8 cellular contexts compared by ENCODE assay signal in genomic region chr17:40122466-40122943, GRCh38. TPM values are rescaled to one million over a fixed set of nuclear protein-coding genes. Genes with fewer than 3 reads are reported as not detected.
DNase-seq lines count a peak whose midpoint lies in the region; ATAC-seq and TF ChIP-seq lines count a peak whose summit lies in the region.

No MANE protein-coding gene starts in this region.

- H3K27me3 ChIP-seq in BE2C (no peaks in the 10 kb centered on the region), sigmoid colon (no peaks in the 10 kb centered on the region)

- H3K4me3 Mint-ChIP-seq in IgD-negative memory B cell: peak overlapping the region in 3 of 4 donors; percentile 49 to 100 (median 95)
- H3K4me3 Mint-ChIP-seq in activated naive CD8-positive, alpha-beta T cell treated with anti-CD3 and anti-CD28 coated beads, Interleukin-2, amount 10 ng/mL, durations not matched to agents 7 days and 5 days: peak overlapping the region; percentile 58

- intact Hi-C loops in sigmoid colon (cut with DNase I): loop anchor here (2.0 kb wide), 1 partner anchor 18 kb away; the partner anchor contains the start of gene CASC3

- no peak for TF ChIP-seq POLR2A in sigmoid colon (IDR thresholded peaks at IDR 0.05)

- no peaks in the 10 kb centered on the region for H3K9me3 ChIP-seq in BE2C
- H3K9me3 ChIP-seq in sigmoid colon: no peaks in the 10 kb centered on the region

- H3K9me3 Mint-ChIP-seq in IgD-negative memory B cell: no peaks in the 10 kb centered on the region
- H3K9me3 Mint-ChIP-seq in activated naive CD8-positive, alpha-beta T cell treated with anti-CD3 and anti-CD28 coated beads, Interleukin-2, amount 10 ng/mL, durations not matched to agents 7 days and 5 days: no peaks in the 10 kb centered on the region

- H3K4me1 Mint-ChIP-seq in IgD-negative memory B cell: peaks cover 22 to 23% (median 23%) of the 10 kb centered on the region in 3 donors
- H3K4me1 Mint-ChIP-seq in activated naive CD8-positive, alpha-beta T cell treated with anti-CD3 and anti-CD28 coated beads, Interleukin-2, amount 10 ng/mL, durations not matched to agents 7 days and 5 days: peaks cover 34% of the 10 kb centered on the region

- H3K27ac ChIP-seq in sigmoid colon: peak overlapping the region; percentile 98 to 100 (median 99)

- H3K27me3 Mint-ChIP-seq in IgD-negative memory B cell: no peaks in the 10 kb centered on the region
- no peaks in the 10 kb centered on the region for H3K27me3 Mint-ChIP-seq in activated naive CD8-positive, alpha-beta T cell treated with anti-CD3 and anti-CD28 coated beads, Interleukin-2, amount 10 ng/mL, durations not matched to agents 7 days and 5 days

- no peak overlapping the region for H3K27ac Mint-ChIP-seq in IgD-negative memory B cell
- H3K27ac Mint-ChIP-seq in activated naive CD8-positive, alpha-beta T cell treated with anti-CD3 and anti-CD28 coated beads, Interleukin-2, amount 10 ng/mL, durations not matched to agents 7 days and 5 days: no peak overlapping the region

- H3K4me3 ChIP-seq in BE2C (ENCODE audit: low read depth, low read length) (peak overlapping the region; percentile 72), sigmoid colon (peak overlapping the region; percentile 86 to 99 (median 95))

- H3K36me3 Mint-ChIP-seq in IgD-negative memory B cell: no peaks in the 10 kb centered on the region
- peaks cover 20% of the 10 kb centered on the region for H3K36me3 Mint-ChIP-seq in activated naive CD8-positive, alpha-beta T cell treated with anti-CD3 and anti-CD28 coated beads, Interleukin-2, amount 10 ng/mL, durations not matched to agents 7 days and 5 days

- peak; percentile 39 for ATAC-seq in GM18909 (IDR thresholded peaks at IDR 0.05; ENCODE audit: poor library complexity, unreplicated experiment)
- ATAC-seq in activated naive CD8-positive, alpha-beta T cell treated with anti-CD3 and anti-CD28 coated beads, Interleukin-2, amount 10 ng/mL, durations not matched to agents 7 days and 5 days (ENCODE audit: low read depth): peak; percentile 32
- ATAC-seq in GM18870 (IDR thresholded peaks at IDR 0.05; ENCODE audit: unreplicated experiment): no peak

- 1% methylated on average over 52 of the region's 52 CpGs for WGBS in sigmoid colon, 2 donors

- DNase-seq in BE2C (peak; percentile 72), hepatic stellate cell (ENCODE audit: low spot score) (peak; percentile 64), sigmoid colon (peak; percentile 85)
- peak; percentile 68 for DNase-seq in activated naive CD8-positive, alpha-beta T cell treated with anti-CD3 and anti-CD28 coated beads, Interleukin-2, amount 10 ng/mL, durations not matched to agents 7 days and 5 days
- DNase-seq in stimulated activated CD4-positive, alpha-beta T cell treated with anti-CD3 and anti-CD28 coated beads, Interleukin-2, amount 100 ng/mL, for 48 hours: no peak

- no peaks in the 10 kb centered on the region for H3K4me1 ChIP-seq in BE2C
- H3K4me1 ChIP-seq in sigmoid colon: peaks cover 0 to 36% (median 32%) of the 10 kb centered on the region in 4 donors

- TF ChIP-seq CTCF in BE2C (IDR thresholded peaks at IDR 0.05; ENCODE audit: low read depth, low read length) (no peak; the same call in 1 of the 2 replicates), sigmoid colon (IDR thresholded peaks at IDR 0.05) (peak in 1 of 4 experiments; percentile 16)

- H3K36me3 ChIP-seq in BE2C (peaks cover 21% of the 10 kb centered on the region), sigmoid colon (peaks cover 0 to 20% (median 13%) of the 10 kb centered on the region in 4 donors)

- TF ChIP-seq EP300 in sigmoid colon (IDR thresholded peaks at IDR 0.05): no peak

- POLR2A ChIA-PET in activated naive CD8-positive, alpha-beta T cell treated with anti-CD3 and anti-CD28 coated beads, Interleukin-2, amount 10 ng/mL, durations not matched to agents 7 days and 5 days (lab: Charles Lee): interaction anchor here (0.7 to 5.6 kb wide), 13 partner anchors 9 to 166 kb away, joined by 3 to 48 read pairs (median 6); partner anchors contain the start of genes CASC3, CDC6, CSF3 and NR1D1

RNA-seq across cellular contexts. Expression of gene MSL1, which starts 0.7 kb away (rescaled TPM):
- 119 TPM for polyA plus RNA-seq in BE2C (2012; ENCODE audit: insufficient read depth, insufficient read length, low read depth)
- 10.1 TPM for polyA plus RNA-seq in IgD-negative memory B cell
- 100 to 1,000 TPM; 107 to 110 TPM for total RNA-seq in activated naive CD8-positive, alpha-beta T cell treated with anti-CD3 and anti-CD28 coated beads, Interleukin-2, amount 10 ng/mL, durations not matched to agents 7 days and 5 days
- total RNA-seq in sigmoid colon: 10 to 100 TPM; 52.3 to 92.2 (median 58.0) TPM
- polyA plus RNA-seq in sigmoid colon: 10 to 100 TPM; 29.4 to 63.5 (median 34.0) TPM

RNA-seq across cellular contexts. Expression of gene CASC3, which starts 17.8 kb away (rescaled TPM):
- 128 TPM for polyA plus RNA-seq in BE2C (2012; ENCODE audit: insufficient read depth, insufficient read length, low read depth)
- polyA plus RNA-seq in IgD-negative memory B cell (49.9 TPM), sigmoid colon (10 to 100 TPM; 22.4 to 42.3 (median 24.0) TPM)
- total RNA-seq in activated naive CD8-positive, alpha-beta T cell treated with anti-CD3 and anti-CD28 coated beads, Interleukin-2, amount 10 ng/mL, durations not matched to agents 7 days and 5 days: 100 to 1,000 TPM; 100 to 101 TPM
- total RNA-seq in sigmoid colon: 10 to 100 TPM; 60.2 to 94.4 (median 70.7) TPM

RNA-seq across cellular contexts. Expression of gene NR1D1, which starts 22.1 kb away (rescaled TPM):
- 24.5 TPM for polyA plus RNA-seq in BE2C (2012; ENCODE audit: insufficient read depth, insufficient read length, low read depth)
- polyA plus RNA-seq in IgD-negative memory B cell: 3.6 TPM
- 1 to 10 TPM; 5.0 to 5.8 TPM for total RNA-seq in activated naive CD8-positive, alpha-beta T cell treated with anti-CD3 and anti-CD28 coated beads, Interleukin-2, amount 10 ng/mL, durations not matched to agents 7 days and 5 days
- total RNA-seq in sigmoid colon: 10 to 100 TPM in 3 of 4 donors, 1 to 10 TPM in 1; 4.1 to 12.8 (median 11.9) TPM
- 10 to 100 TPM in 1 of 3 donors, 1 to 10 TPM in 2; 4.4 to 11.4 (median 8.1) TPM for polyA plus RNA-seq in sigmoid colon

RNA-seq across cellular contexts. Expression of gene RAPGEFL1, which starts 54.8 kb away (rescaled TPM):
- 9.8 TPM for polyA plus RNA-seq in BE2C (2012; ENCODE audit: insufficient read depth, insufficient read length, low read depth)
- polyA plus RNA-seq in IgD-negative memory B cell (0.69 TPM), sigmoid colon (10 to 100 TPM; 48.0 to 85.0 (median 66.8) TPM)
- 1 to 10 TPM; 4.9 to 5.4 TPM for total RNA-seq in activated naive CD8-positive, alpha-beta T cell treated with anti-CD3 and anti-CD28 coated beads, Interleukin-2, amount 10 ng/mL, durations not matched to agents 7 days and 5 days
- total RNA-seq in sigmoid colon: 1 to 10 TPM in 3 of 4 donors, under 1 TPM in 1; 0.99 to 4.3 (median 2.6) TPM

RNA-seq across cellular contexts. Expression of gene THRA, which starts 59.7 kb away (rescaled TPM):
- polyA plus RNA-seq in BE2C (2012; ENCODE audit: insufficient read depth, insufficient read length, low read depth): 233 TPM
- polyA plus RNA-seq in IgD-negative memory B cell (4.6 TPM), sigmoid colon (10 to 100 TPM; 25.4 to 35.4 (median 25.8) TPM)
- 10 to 100 TPM; 19.9 to 20.3 TPM for total RNA-seq in activated naive CD8-positive, alpha-beta T cell treated with anti-CD3 and anti-CD28 coated beads, Interleukin-2, amount 10 ng/mL, durations not matched to agents 7 days and 5 days
- 10 to 100 TPM; 78.8 to 86.1 (median 83.8) TPM for total RNA-seq in sigmoid colon

Comparison
In these comparisons a context has a peak if more than half of its experiments do, and no peak if none do; other contexts are left out.
1. DNase-seq: peak in BE2C (single experiment), activated naive CD8-positive, alpha-beta T cell treated with anti-CD3 and anti-CD28 coated beads, Interleukin-2, amount 10 ng/mL, durations not matched to agents 7 days and 5 days (single experiment), hepatic stellate cell (single experiment) and sigmoid colon (single experiment); none in stimulated activated CD4-positive, alpha-beta T cell treated with anti-CD3 and anti-CD28 coated beads, Interleukin-2, amount 100 ng/mL, for 48 hours (0 of 2).